10 cellular contexts compared by ENCODE assay signal in genomic region chr2:240205348-240205747, GRCh38.
DNase-seq lines count a peak whose midpoint lies in the region; ATAC-seq lines count a peak whose summit lies in the region.
"Had no signal": no experiment of that assay in that cellular context is flagged by ENCODE, and none has a peak within 500 bp of the region (broad histone marks: within the 10 kb centered on the region; RNA-seq: fewer than 3 reads in every experiment).

No MANE protein-coding gene starts in this region.

- no peak overlapping the region for H3K4me3 Mint-ChIP-seq in activated CD8-positive, alpha-beta memory T cell treated with anti-CD3 and anti-CD28 coated beads, Interleukin-2, amount 10 ng/mL, durations not matched to agents 7 days and 5 days
- no peak overlapping the region for H3K4me3 Mint-ChIP-seq in activated T-cell treated with anti-CD3 and anti-CD28 coated beads, Interleukin-2, amount 50 U/mL, for 4 hours
- H3K4me3 Mint-ChIP-seq in stimulated activated naive B cell treated with anti-CD40 and anti-IgM and Interleukin-4, amounts not matched to agents 10 μg/mL and 1 μg/mL and 100 μg/mL, for 72 hours = no peak overlapping the region
- H3K4me3 Mint-ChIP-seq: nephron had no signal

- H3K36me3 Mint-ChIP-seq in activated CD8-positive, alpha-beta memory T cell treated with anti-CD3 and anti-CD28 coated beads, Interleukin-2, amount 10 ng/mL, durations not matched to agents 7 days and 5 days = no peaks in the 10 kb centered on the region
- H3K36me3 Mint-ChIP-seq in activated T-cell treated with anti-CD3 and anti-CD28 coated beads, Interleukin-2, amount 50 U/mL, for 4 hours (ENCODE audit: insufficient read depth) = no peaks in the 10 kb centered on the region
- H3K36me3 Mint-ChIP-seq in stimulated activated naive B cell treated with anti-CD40 and anti-IgM and Interleukin-4, amounts not matched to agents 10 μg/mL and 1 μg/mL and 100 μg/mL, for 72 hours = no peaks in the 10 kb centered on the region

- CTCF ChIA-PET in activated CD8-positive, alpha-beta memory T cell treated with anti-CD3 and anti-CD28 coated beads, Interleukin-2, amount 10 ng/mL, durations not matched to agents 7 days and 5 days (lab: Charles Lee) = no interaction called here

- no peak overlapping the region for H3K27ac Mint-ChIP-seq in activated CD8-positive, alpha-beta memory T cell treated with anti-CD3 and anti-CD28 coated beads, Interleukin-2, amount 10 ng/mL, durations not matched to agents 7 days and 5 days
- H3K27ac Mint-ChIP-seq in stimulated activated naive B cell treated with anti-CD40 and anti-IgM and Interleukin-4, amounts not matched to agents 10 μg/mL and 1 μg/mL and 100 μg/mL, for 72 hours = no peak overlapping the region
- H3K27ac Mint-ChIP-seq: nephron had no signal

- peak; percentile 65 for DNase-seq in activated CD8-positive, alpha-beta memory T cell treated with anti-CD3 and anti-CD28 coated beads for 24 hours
- DNase-seq in activated CD8-positive, alpha-beta memory T cell treated with anti-CD3 and anti-CD28 coated beads, Interleukin-2, amount 10 ng/mL, durations not matched to agents 7 days and 5 days = no peak
- peak; percentile 5 for DNase-seq in activated T-cell treated with anti-CD3 and anti-CD28 coated beads, Interleukin-2, amount 50 U/mL, for 4 hours
- DNase-seq in kidney glomerular epithelial cell (lab: John Stamatoyannopoulos, UW) (peak; percentile 89), cerebellar cortex (ENCODE audit: low spot score) (no peak), C1 segment of cervical spinal cord (lab: John Stamatoyannopoulos, UW) (no peak), NCI-H510A treated with DMSO at 0.1 percent for 48 hours (lab: John Stamatoyannopoulos, UW) (no peak)
- peak; percentile 49 for DNase-seq in stimulated activated naive B cell treated with anti-CD40 and anti-IgM and Interleukin-4, amounts not matched to agents 10 μg/mL and 1 μg/mL and 100 μg/mL, for 72 hours
- DNase-seq: NCI-H2081 treated with DMSO at 0.1 percent for 48 hours had no signal

- no peaks in the 10 kb centered on the region for H3K4me1 Mint-ChIP-seq in activated CD8-positive, alpha-beta memory T cell treated with anti-CD3 and anti-CD28 coated beads, Interleukin-2, amount 10 ng/mL, durations not matched to agents 7 days and 5 days
- peaks cover 3% of the 10 kb centered on the region for H3K4me1 Mint-ChIP-seq in activated T-cell treated with anti-CD3 and anti-CD28 coated beads, Interleukin-2, amount 50 U/mL, for 4 hours (ENCODE audit: low read depth)
- H3K4me1 Mint-ChIP-seq in stimulated activated naive B cell treated with anti-CD40 and anti-IgM and Interleukin-4, amounts not matched to agents 10 μg/mL and 1 μg/mL and 100 μg/mL, for 72 hours = peaks cover 5 to 8% of the 10 kb centered on the region in 2 donors

- H3K9me3 Mint-ChIP-seq in activated CD8-positive, alpha-beta memory T cell treated with anti-CD3 and anti-CD28 coated beads, Interleukin-2, amount 10 ng/mL, durations not matched to agents 7 days and 5 days (ENCODE audit: low read depth) = no peaks in the 10 kb centered on the region
- no peaks in the 10 kb centered on the region for H3K9me3 Mint-ChIP-seq in activated T-cell treated with anti-CD3 and anti-CD28 coated beads, Interleukin-2, amount 50 U/mL, for 4 hours
- H3K9me3 Mint-ChIP-seq in stimulated activated naive B cell treated with anti-CD40 and anti-IgM and Interleukin-4, amounts not matched to agents 10 μg/mL and 1 μg/mL and 100 μg/mL, for 72 hours = peaks cover 0 to 1% of the 10 kb centered on the region in 2 donors

- peaks cover 32% of the 10 kb centered on the region for H3K27me3 Mint-ChIP-seq in activated CD8-positive, alpha-beta memory T cell treated with anti-CD3 and anti-CD28 coated beads, Interleukin-2, amount 10 ng/mL, durations not matched to agents 7 days and 5 days
- H3K27me3 Mint-ChIP-seq in activated T-cell treated with anti-CD3 and anti-CD28 coated beads, Interleukin-2, amount 50 U/mL, for 4 hours (ENCODE audit: low read depth) = peaks cover 30% of the 10 kb centered on the region
- peaks cover 20 to 28% of the 10 kb centered on the region in 2 donors for H3K27me3 Mint-ChIP-seq in stimulated activated naive B cell treated with anti-CD40 and anti-IgM and Interleukin-4, amounts not matched to agents 10 μg/mL and 1 μg/mL and 100 μg/mL, for 72 hours

- no peak for ATAC-seq in activated CD8-positive, alpha-beta memory T cell treated with anti-CD3 and anti-CD28 coated beads, Interleukin-2, amount 10 ng/mL, durations not matched to agents 7 days and 5 days
- peak; percentile 95 to 97 for ATAC-seq in activated T-cell treated with anti-CD3 and anti-CD28 coated beads, Interleukin-2, amount 50 U/mL, for 4 hours
- ATAC-seq in stimulated activated naive B cell treated with anti-CD40 and anti-IgM and Interleukin-4, amounts not matched to agents 10 μg/mL and 1 μg/mL and 100 μg/mL, for 72 hours (replicated peaks) = peak; percentile 91 to 98

Comparison
In these comparisons a context has a peak if more than half of its experiments do, and no peak if none do; other contexts are left out.
1. DNase-seq: peak in activated CD8-positive, alpha-beta memory T cell treated with anti-CD3 and anti-CD28 coated beads for 24 hours (single experiment), activated T-cell treated with anti-CD3 and anti-CD28 coated beads, Interleukin-2, amount 50 U/mL, for 4 hours (single experiment), kidney glomerular epithelial cell (single experiment) and stimulated activated naive B cell treated with anti-CD40 and anti-IgM and Interleukin-4, amounts not matched to agents 10 μg/mL and 1 μg/mL and 100 μg/mL, for 72 hours (single experiment); none in activated CD8-positive, alpha-beta memory T cell treated with anti-CD3 and anti-CD28 coated beads, Interleukin-2, amount 10 ng/mL, durations not matched to agents 7 days and 5 days (single experiment), cerebellar cortex (single experiment), C1 segment of cervical spinal cord (0 of 14) and NCI-H510A treated with DMSO at 0.1 percent for 48 hours (single experiment).